ENCODE assay signal across 26 cellular contexts in the genomic region with DNA sequence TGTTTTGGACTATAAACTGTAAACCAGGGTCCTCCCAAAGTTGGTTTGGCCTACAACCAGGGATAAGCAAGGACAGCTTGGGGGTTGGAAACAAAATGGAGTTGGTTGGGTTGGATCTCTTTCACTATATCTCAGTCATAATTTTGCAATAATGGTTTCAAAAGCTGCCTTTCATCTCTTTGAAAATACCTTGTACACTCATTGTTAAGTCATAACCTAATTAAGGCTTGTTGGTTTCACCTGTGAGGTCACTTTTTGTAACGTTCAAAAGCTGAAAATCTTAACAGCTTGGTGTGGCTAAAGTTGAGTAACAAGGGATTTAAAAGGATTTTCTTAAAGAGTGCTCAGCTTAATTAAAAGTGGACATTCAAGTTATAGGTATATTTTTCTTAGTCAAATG.
"Had no signal": no experiment of that assay in that cellular context is flagged by ENCODE, and none has a peak within 500 bp of the region (broad histone marks: within the 10 kb centered on the region; RNA-seq: fewer than 3 reads in every experiment).

No MANE protein-coding gene starts in this region.

- H3K4me3 ChIP-seq: PC-9, SJCRH30 had no signal

- DNase-seq: activated CD4-positive, alpha-beta T cell treated with anti-CD3 and anti-CD28 coated beads for 36 hours; activated CD8-positive, alpha-beta memory T cell treated with anti-CD3 and anti-CD28 coated beads, Interleukin-2, amount 50 U/mL, for 4 hours; activated CD8-positive, alpha-beta T cell treated with anti-CD3 and anti-CD28 coated beads for 36 hours; activated gamma-delta T cell treated with Interleukin-2 at 50 U/mL for 16 hours; activated naive CD4-positive, alpha-beta T cell treated with anti-CD3 and anti-CD28 coated beads, Interleukin-2, amount 10 ng/mL, durations not matched to agents 7 days and 5 days; activated naive CD8-positive, alpha-beta T cell treated with anti-CD3 and anti-CD28 coated beads for 36 hours; activated T-cell treated with anti-CD3 and anti-CD28 coated beads, Interleukin-2, amount 50 U/mL, for 72 hours; anterior cingulate cortex; central memory CD4-positive, alpha-beta T cell; IMR-90; Kasumi-1; KBM-7; NCI-H1048; NCI-H146; NCI-H187 treated with DMSO at 0.1 percent for 48 hours; NCI-H2107; NCI-H2171 treated with DMSO at 0.1 percent for 48 hours; NCI-H226; NCI-H526 treated with DMSO at 0.1 percent for 48 hours; NCI-H82; NK-92 treated with Interleukin-12 subunit alpha and Interleukin-12 subunit beta, amount 100 ng/mL, for 24 hours; PC-9; SJCRH30; SK-N-SH; T-helper 1 cell had no signal

- H3K36me3 ChIP-seq: SJCRH30 had no signal

- H2AFZ ChIP-seq: PC-9 had no signal

- H3K9me3 ChIP-seq: SJCRH30, SK-N-SH had no signal

- H3K27me3 ChIP-seq: SJCRH30 had no signal

- H3K27ac ChIP-seq: PC-9, SJCRH30, VCaP had no signal

- H3K9ac ChIP-seq: SK-N-SH had no signal

- H3K4me1 ChIP-seq: SJCRH30 had no signal

- H3K4me2 ChIP-seq: PC-9, SK-N-SH had no signal
